In genomic region chr19:2330255-2330631, GRCh38 we compare ENCODE assay signal across 1 cellular context.
TF ChIP-seq lines count a peak whose summit lies in the region.

No MANE protein-coding gene starts in this region.

TF ChIP-seq in SK-N-SH, 30 proteins besides CTCF, POLR2A, EP300 and RAD21 (continued from another document):
- TF ChIP-seq PBX3 (IDR thresholded peaks at IDR 0.05) (no peak), GATA2 (CRISPR knock-in tag; IDR thresholded peaks at IDR 0.05) (no peak), YY1 (IDR thresholded peaks at IDR 0.05; ENCODE audit: low read depth) (no peak)
TF ChIP-seq in SK-N-SH: peak in this region for 0.
